ENCODE assay signal across 9 cellular contexts in genomic region chr7:150377116-150377979, GRCh38. TPM values are rescaled to one million over a fixed set of nuclear protein-coding genes. Genes with fewer than 3 reads are reported as not detected.
DNase-seq lines count a peak whose midpoint lies in the region; ATAC-seq, FAIRE-seq and TF ChIP-seq lines count a peak whose summit lies in the region.
"Had no signal": no experiment of that assay in that cellular context is flagged by ENCODE, and none has a peak within 500 bp of the region (broad histone marks: within the 10 kb centered on the region; RNA-seq: fewer than 3 reads in every experiment).

No MANE protein-coding gene starts in this region.

- H3K9me3 Mint-ChIP-seq in CD4-positive, alpha-beta T cell, result no peaks in the 10 kb centered on the region
- no peaks in the 10 kb centered on the region for H3K9me3 Mint-ChIP-seq in astrocyte (ENCODE audit: unreplicated experiment)

- H2AFZ ChIP-seq in astrocyte (ENCODE audit: low read depth, low read length) (no peak overlapping the region), neural cell (ENCODE audit: low read depth, low read length) (no peak overlapping the region)

- ATAC-seq in CD4-positive, alpha-beta T cell (ENCODE audit: poor library complexity), result no peak
- no peak for ATAC-seq in GM21423 (IDR thresholded peaks at IDR 0.05; ENCODE audit: unreplicated experiment)
- no peak for ATAC-seq in HG03460 (IDR thresholded peaks at IDR 0.05; ENCODE audit: unreplicated experiment)

- H3K4me3 Mint-ChIP-seq in CD4-positive, alpha-beta T cell, result peak overlapping the region; percentile 90
- H3K4me3 Mint-ChIP-seq in astrocyte (ENCODE audit: unreplicated experiment), result no peak overlapping the region

- H3K27ac ChIP-seq in CD4-positive, alpha-beta T cell (ENCODE audit: low read depth, low read length), result no peak overlapping the region
- no peak overlapping the region for H3K27ac ChIP-seq in astrocyte (ENCODE audit: low read depth, low read length)
- H3K27ac ChIP-seq in neural cell (ENCODE audit: low read length), result peak overlapping the region; percentile 90

- no peak for FAIRE-seq in astrocyte (lab: Jason Lieb, UNC)

- no peaks in the 10 kb centered on the region for H3K27me3 Mint-ChIP-seq in CD4-positive, alpha-beta T cell
- H3K27me3 Mint-ChIP-seq in astrocyte (ENCODE audit: low read depth, unreplicated experiment), result no peaks in the 10 kb centered on the region

- no peak for TF ChIP-seq CTCF in CD4-positive, alpha-beta T cell (IDR thresholded peaks at IDR 0.05)
- TF ChIP-seq CTCF in astrocyte (IDR thresholded peaks at IDR 0.05; ENCODE audit: insufficient read depth, low read depth, low read length) (no peak), neural cell (IDR thresholded peaks at IDR 0.05; ENCODE audit: poor library complexity, severe bottlenecking) (no peak)

- no peaks in the 10 kb centered on the region for H3K27me3 ChIP-seq in CD4-positive, alpha-beta T cell (ENCODE audit: control insufficient read depth, insufficient read depth, low read length)
- H3K27me3 ChIP-seq in astrocyte (ENCODE audit: insufficient read depth, low read length), result no peaks in the 10 kb centered on the region
- no peaks in the 10 kb centered on the region for H3K27me3 ChIP-seq in neural cell (ENCODE audit: insufficient read depth, low read depth, low read length)

- POLR2A ChIA-PET in CD4-positive, alpha-beta T cell (lab: Charles Lee), result interaction anchor here (1.0 to 2.0 kb wide), 5 partner anchors 8 to 29 kb away, joined by 3 to 29 read pairs (median 10); partner anchors contain the start of gene REPIN1

- H3K79me2 ChIP-seq in astrocyte (ENCODE audit: insufficient read depth, low read length) (peaks cover 45% of the 10 kb centered on the region), neural cell (replicated peaks; ENCODE audit: insufficient read depth, low read length) (peaks cover 42% of the 10 kb centered on the region)

- DNase-seq in CD4-positive, alpha-beta T cell, result no peak
- DNase-seq in HT-29 (ENCODE audit: low spot score) (peak; percentile 78), astrocyte (ENCODE audit: low read depth) (no peak), cerebellar cortex (ENCODE audit: low spot score) (no peak), posterior vena cava (ENCODE audit: low spot score) (no peak)

- H3K4me3 ChIP-seq in astrocyte (ENCODE audit: insufficient read depth, low read depth, low read length), result no peak overlapping the region
- H3K4me3 ChIP-seq in neural cell (ENCODE audit: low read length), result no peak overlapping the region

- no peaks in the 10 kb centered on the region for H3K9me3 ChIP-seq in CD4-positive, alpha-beta T cell (ENCODE audit: control insufficient read depth, low read length)
- no peaks in the 10 kb centered on the region for H3K9me3 ChIP-seq in astrocyte (ENCODE audit: insufficient read depth, low read depth, low read length)
- H3K9me3 ChIP-seq in neural cell (ENCODE audit: low read length), result no peaks in the 10 kb centered on the region

- no peak for TF ChIP-seq RAD21 in neural cell (conservative IDR thresholded peaks at IDR 0.05)

- peaks cover 69% of the 10 kb centered on the region for H3K4me1 Mint-ChIP-seq in CD4-positive, alpha-beta T cell (ENCODE audit: low read depth)
- peaks cover 26% of the 10 kb centered on the region for H3K4me1 Mint-ChIP-seq in astrocyte (ENCODE audit: low read depth, unreplicated experiment)

- peaks cover 32% of the 10 kb centered on the region for H3K36me3 Mint-ChIP-seq in CD4-positive, alpha-beta T cell (ENCODE audit: low read depth)
- peaks cover 9% of the 10 kb centered on the region for H3K36me3 Mint-ChIP-seq in astrocyte (ENCODE audit: low read depth, unreplicated experiment)

- H3F3A ChIP-seq in neural cell (ENCODE audit: insufficient read depth, low read length, poor library complexity, severe bottlenecking), result peaks cover 4% of the 10 kb centered on the region

- H3K36me3 ChIP-seq in astrocyte (ENCODE audit: insufficient read depth, low read length), result peaks cover 6% of the 10 kb centered on the region
- H3K36me3 ChIP-seq in neural cell (ENCODE audit: insufficient read depth, low read length), result no peaks in the 10 kb centered on the region

- no peak for TF ChIP-seq EP300 in neural cell (conservative IDR thresholded peaks at IDR 0.05; ENCODE audit: poor library complexity, severe bottlenecking)

- H3K27ac Mint-ChIP-seq in CD4-positive, alpha-beta T cell, result peak overlapping the region; percentile 84
- H3K27ac Mint-ChIP-seq in astrocyte (ENCODE audit: unreplicated experiment), result peak overlapping the region; percentile 47

- intact Hi-C loops in CD4-positive, alpha-beta T cell (cut with DNase I, micrococcal nuclease), result no loop called here
- intact Hi-C loops in posterior vena cava (cut with DNase I), result no loop called here

- H3K4me1 ChIP-seq in astrocyte (ENCODE audit: insufficient read depth, low read length), result peaks cover 12% of the 10 kb centered on the region

- H3K4me2 ChIP-seq in astrocyte (ENCODE audit: low read length) (no peak overlapping the region), neural cell (ENCODE audit: low read length) (no peak overlapping the region)

- CTCF ChIA-PET in CD4-positive, alpha-beta T cell (lab: Charles Lee), result interaction anchor here (1.1 to 1.9 kb wide), 3 partner anchors 9 to 44 kb away, joined by 3 to 9 read pairs (median 6); partner anchors contain the start of gene REPIN1

- H3K9ac ChIP-seq in astrocyte (ENCODE audit: low read length) (no peak overlapping the region), neural cell (ENCODE audit: low read length) (peak overlapping the region; percentile 94)

- no peaks in the 10 kb centered on the region for H3K9me2 ChIP-seq in neural cell (ENCODE audit: insufficient read depth, low read length)

- peaks cover 27% of the 10 kb centered on the region for H4K20me1 ChIP-seq in astrocyte (ENCODE audit: insufficient read depth, low read length)
- H4K20me1 ChIP-seq in neural cell (ENCODE audit: insufficient read depth), result no peaks in the 10 kb centered on the region

TF ChIP-seq in neural cell, 6 proteins besides CTCF, POLR2A, EP300 and RAD21:
- TF ChIP-seq EZH2 (IDR thresholded peaks at IDR 0.05; ENCODE audit: borderline replicate concordance, insufficient read depth, low read length, poor library complexity, severe bottlenecking) (no peak), MXI1 (conservative IDR thresholded peaks at IDR 0.05; ENCODE audit: poor library complexity, severe bottlenecking) (no peak), TAF1 (IDR thresholded peaks at IDR 0.05; ENCODE audit: low read depth) (no peak), SMC3 (conservative IDR thresholded peaks at IDR 0.05; ENCODE audit: poor library complexity) (no peak), POLR2AphosphoS5 (IDR thresholded peaks at IDR 0.05) (no peak), REST (IDR thresholded peaks at IDR 0.05; ENCODE audit: borderline replicate concordance) (no peak)

RNA-seq across cellular contexts. Expression of gene ZNF775, which starts 1.8 kb away (rescaled TPM):
- total RNA-seq in CD4-positive, alpha-beta T cell, result under 1 TPM; 0.38 to 0.45 TPM
- 9.9 and 10.7 TPM in 2 replicates for total RNA-seq in HT-29 (2014; rRNA removed; shearing (Covaris generic))
- total RNA-seq in astrocyte, result 6.4 and 6.5 TPM in 2 replicates
- 16.8 and 24.9 TPM in 2 replicates for polyA plus RNA-seq in neural cell
- polyA minus RNA-seq in neural cell, result 22.9 and 28.5 TPM in 2 replicates
- 1 to 10 TPM; 4.6 to 5.0 TPM for total RNA-seq in posterior vena cava

RNA-seq across cellular contexts. Expression of gene REPIN1, which starts 8.7 kb away (rescaled TPM):
- 10 to 100 TPM; 58.2 to 59.8 TPM for total RNA-seq in CD4-positive, alpha-beta T cell
- total RNA-seq in HT-29 (2014; rRNA removed; shearing (Covaris generic)), result 420 and 443 TPM in 2 replicates
- total RNA-seq in astrocyte, result 80.1 and 95.3 TPM in 2 replicates
- polyA plus RNA-seq in neural cell, result 95.5 and 127 TPM in 2 replicates
- polyA minus RNA-seq in neural cell, result 69.5 and 85.0 TPM in 2 replicates
- 10 to 100 TPM; 48.9 to 50.5 TPM for total RNA-seq in posterior vena cava

RNA-seq across cellular contexts. Expression of gene RARRES2, which starts 35.9 kb away (rescaled TPM):
- not detected for total RNA-seq in CD4-positive, alpha-beta T cell
- total RNA-seq in HT-29 (2014; rRNA removed; shearing (Covaris generic)), result 10.5 and 12.6 TPM in 2 replicates
- total RNA-seq in astrocyte, result 19.4 and 21.7 TPM in 2 replicates
- 0.71 TPM in 1 of 2 replicates, not detected in the other for polyA plus RNA-seq in neural cell
- polyA minus RNA-seq in neural cell, result not detected in 2 replicates
- total RNA-seq in posterior vena cava, result 100 to 1,000 TPM; 123 to 153 TPM
- total RNA-seq: NCI-H460 had no signal

RNA-seq across cellular contexts. Expression of gene ACTR3C, which starts 54.0 kb away (rescaled TPM):
- total RNA-seq in CD4-positive, alpha-beta T cell, result 1 to 10 TPM; 1.9 to 3.4 TPM
- total RNA-seq in HT-29 (2014; rRNA removed; shearing (Covaris generic)), result 37.7 and 45.9 TPM in 2 replicates
- total RNA-seq in astrocyte (0.25 TPM in 1 of 2 replicates, not detected in the other), posterior vena cava (1 to 10 TPM in 1 of 2 donors, under 1 TPM in 1; 1.00 to 1.7 TPM)
- not detected in 2 replicates for polyA plus RNA-seq in neural cell
- polyA minus RNA-seq in neural cell, result not detected in 2 replicates
- total RNA-seq: NCI-H460 had no signal

RNA-seq across cellular contexts. Expression of gene LRRC61, which starts 54.2 kb away (rescaled TPM):
- total RNA-seq in CD4-positive, alpha-beta T cell, result 1 to 10 TPM; 3.1 to 5.0 TPM
- 74.3 and 76.1 TPM in 2 replicates for total RNA-seq in HT-29 (2014; rRNA removed; shearing (Covaris generic))
- total RNA-seq in astrocyte (0.24 and 0.45 TPM in 2 replicates), posterior vena cava (1 to 10 TPM; 2.2 to 2.6 TPM)
- polyA plus RNA-seq in neural cell, result 1.2 and 5.0 TPM in 2 replicates
- 2.2 and 2.9 TPM in 2 replicates for polyA minus RNA-seq in neural cell

Comparison
In these comparisons a context has a peak if more than half of its experiments do, and no peak if none do; other contexts are left out.
1. RNA of gene RARRES2, which starts 35.9 kb away (total RNA-seq): 123 to 153 TPM in posterior vena cava, 19.4 to 21.7 TPM in astrocyte and 10.5 to 12.6 TPM in HT-29; not detected in CD4-positive, alpha-beta T cell; every median in the first group is over 10 times any median in the second.